8 cellular contexts compared by ENCODE assay signal in the genomic region with DNA sequence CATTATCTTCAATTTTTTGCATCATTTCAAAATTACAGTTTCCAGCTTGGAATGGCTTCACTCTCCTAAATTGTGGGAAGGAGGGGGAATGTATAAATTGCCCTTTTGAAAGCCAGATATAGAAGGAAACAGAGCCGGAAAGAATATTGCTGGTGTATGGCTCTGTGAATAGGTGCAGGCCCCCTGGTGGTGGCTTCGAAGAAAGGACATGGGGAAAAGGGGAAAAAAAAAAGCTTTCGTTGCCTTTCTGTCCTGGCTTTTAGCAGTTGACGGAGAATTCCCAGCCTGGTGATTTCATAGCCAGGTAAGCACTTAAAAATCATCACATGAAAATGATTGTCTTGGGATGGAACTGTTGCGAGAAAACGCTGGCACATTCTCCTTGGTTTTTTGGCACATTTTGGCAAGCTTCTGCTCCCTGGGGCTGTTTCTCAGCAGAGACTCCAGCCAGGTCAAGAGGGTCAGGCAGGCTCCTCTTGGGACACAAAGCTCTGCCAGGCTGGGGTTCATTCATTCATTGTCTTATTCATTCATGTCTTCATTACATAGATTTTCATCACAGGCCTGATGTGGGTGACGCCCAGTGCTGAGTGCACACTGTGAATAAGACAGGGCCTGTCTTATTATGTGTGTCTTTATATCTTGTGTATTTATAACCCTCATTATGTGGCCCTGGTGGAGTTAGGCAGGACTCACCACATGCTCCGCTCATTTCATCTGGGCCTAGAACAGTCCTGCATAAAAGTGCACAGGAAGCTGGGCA.
A peak's percentile ranks its signal among the peaks of the same experiment; 100 is the strongest.
DNase-seq lines count a peak whose midpoint lies in the region; ATAC-seq, FAIRE-seq and TF ChIP-seq lines count a peak whose summit lies in the region.

No MANE protein-coding gene starts in this region.

- H3K4me1 ChIP-seq in BE2C, result peaks cover 29% of the 10 kb centered on the region

- H3K27me3 ChIP-seq in BE2C, result no peaks in the 10 kb centered on the region

- peak; percentile 60 for ATAC-seq in activated T-helper 17 cell treated with anti-CD3 and anti-CD28 coated beads, Interleukin-2, amount 50 U/mL, for 72 hours (replicated peaks)
- no peak for ATAC-seq in HG03469 (IDR thresholded peaks at IDR 0.05; ENCODE audit: unreplicated experiment)

- peaks cover 4% of the 10 kb centered on the region for H3K4me1 Mint-ChIP-seq in activated T-helper 17 cell treated with anti-CD3 and anti-CD28 coated beads, Interleukin-2, amount 50 U/mL, for 72 hours
- H3K4me1 Mint-ChIP-seq in osteocyte (ENCODE audit: unreplicated experiment), result peaks cover 21% of the 10 kb centered on the region

- no peak overlapping the region for H3K4me3 Mint-ChIP-seq in activated T-helper 17 cell treated with anti-CD3 and anti-CD28 coated beads, Interleukin-2, amount 50 U/mL, for 72 hours
- no peak overlapping the region for H3K4me3 Mint-ChIP-seq in osteocyte (ENCODE audit: unreplicated experiment)

- H3K4me3 ChIP-seq in BE2C (ENCODE audit: low read depth, low read length), result peak overlapping the region; percentile 32

- peak; percentile 50 for FAIRE-seq in urothelium cell line (lab: Jason Lieb, UNC)

- 0 out of 2 replicates have a peak, but pooled peaks cover 3% of the 10 kb centered on the region for H3K36me3 ChIP-seq in BE2C

- peak overlapping the region; percentile 28 for H3K27ac Mint-ChIP-seq in activated T-helper 17 cell treated with anti-CD3 and anti-CD28 coated beads, Interleukin-2, amount 50 U/mL, for 72 hours
- peak overlapping the region; percentile 62 for H3K27ac Mint-ChIP-seq in osteocyte (ENCODE audit: unreplicated experiment)

- TF ChIP-seq CTCF in BE2C (IDR thresholded peaks at IDR 0.05; ENCODE audit: low read depth, low read length) (peak; percentile 93), GM20000 (IDR thresholded peaks at IDR 0.05; ENCODE audit: extremely low read depth, missing control alignments) (peak; percentile 81), osteocyte (IDR thresholded peaks at IDR 0.05) (peak; percentile 89)

- no peaks in the 10 kb centered on the region for H3K9me3 ChIP-seq in BE2C

- H3K27me3 Mint-ChIP-seq in activated T-helper 17 cell treated with anti-CD3 and anti-CD28 coated beads, Interleukin-2, amount 50 U/mL, for 72 hours, result peaks cover 2% of the 10 kb centered on the region
- H3K27me3 Mint-ChIP-seq in osteocyte (ENCODE audit: unreplicated experiment), result no peaks in the 10 kb centered on the region

- no peaks in the 10 kb centered on the region for H3K36me3 Mint-ChIP-seq in activated T-helper 17 cell treated with anti-CD3 and anti-CD28 coated beads, Interleukin-2, amount 50 U/mL, for 72 hours (ENCODE audit: low read depth)
- H3K36me3 Mint-ChIP-seq in osteocyte (ENCODE audit: unreplicated experiment), result peaks cover 4% of the 10 kb centered on the region

- no peaks in the 10 kb centered on the region for H3K9me3 Mint-ChIP-seq in activated T-helper 17 cell treated with anti-CD3 and anti-CD28 coated beads, Interleukin-2, amount 50 U/mL, for 72 hours
- H3K9me3 Mint-ChIP-seq in osteocyte (ENCODE audit: unreplicated experiment), result no peaks in the 10 kb centered on the region

- peak; percentile 67 for DNase-seq in BE2C
- DNase-seq in GM20000 (ENCODE audit: low spot score), result peak; percentile 59
- peak; percentile 11 for DNase-seq in NCI-H446 treated with DMSO at 0.1 percent for 48 hours (lab: John Stamatoyannopoulos, UW)
- peak; percentile 82 for DNase-seq in foreskin melanocyte
- no peak for DNase-seq in osteocyte (ENCODE audit: extremely low spot score, unreplicated experiment)
- DNase-seq in urothelium cell line (ENCODE audit: low spot score), result peak; percentile 83
